In the genomic region with DNA sequence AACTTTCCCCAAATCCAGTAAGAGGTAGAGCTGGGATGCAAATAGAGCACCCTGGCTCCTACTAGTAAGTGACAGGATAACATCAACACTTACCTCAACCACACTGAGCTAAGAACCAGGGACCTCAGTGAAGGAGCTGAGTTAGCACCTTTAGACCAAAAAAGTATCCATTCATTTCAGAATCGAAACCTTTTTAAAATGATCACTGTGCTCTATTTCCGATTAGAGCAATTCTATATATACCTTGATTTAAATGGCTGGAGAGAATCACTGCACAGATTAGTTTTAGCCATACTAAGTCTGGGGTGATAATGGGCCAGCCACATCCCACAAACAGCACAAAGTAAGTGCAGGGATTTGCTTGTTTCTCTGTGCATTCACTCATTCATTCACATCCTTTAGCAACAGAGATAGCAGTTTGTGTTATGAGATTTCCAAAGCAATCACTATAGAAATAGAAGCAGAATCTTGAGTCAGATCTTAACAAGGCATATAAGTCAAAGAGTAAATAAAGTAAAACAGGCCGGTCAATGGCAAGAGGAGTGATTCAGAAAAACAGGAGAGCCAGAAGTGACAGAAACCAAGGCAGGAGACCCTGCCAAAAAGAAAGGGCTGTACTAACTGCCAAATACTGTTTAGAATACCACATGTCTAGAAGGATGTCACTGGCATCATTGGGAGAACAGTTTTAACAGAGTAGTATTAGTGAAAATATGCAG, we compare ENCODE assay signal across 1 cellular context.
TF ChIP-seq lines count a peak whose summit lies in the region.

No MANE protein-coding gene starts in this region.

TF ChIP-seq in endothelial cell of umbilical vein, 7 proteins besides CTCF, POLR2A, EP300 and RAD21:
- TF ChIP-seq FOS (IDR thresholded peaks at IDR 0.05; ENCODE audit: borderline replicate concordance, insufficient read depth, low read length) (no peak), JUN (IDR thresholded peaks at IDR 0.05; ENCODE audit: borderline replicate concordance, insufficient read depth, insufficient read length, low read depth) (no peak), POLR2AphosphoS5 (IDR thresholded peaks at IDR 0.05; ENCODE audit: insufficient read depth, low read depth, low read length) (no peak), GATA2 (IDR thresholded peaks at IDR 0.05; ENCODE audit: insufficient read depth, insufficient read length, low read depth, low read length) (no peak), EZH2 (IDR thresholded peaks at IDR 0.05; ENCODE audit: borderline replicate concordance, low read depth, low read length, severe bottlenecking) (no peak), MYC (IDR thresholded peaks at IDR 0.05; ENCODE audit: low read depth, low read length) (no peak)
- TF ChIP-seq, protein P1, sequence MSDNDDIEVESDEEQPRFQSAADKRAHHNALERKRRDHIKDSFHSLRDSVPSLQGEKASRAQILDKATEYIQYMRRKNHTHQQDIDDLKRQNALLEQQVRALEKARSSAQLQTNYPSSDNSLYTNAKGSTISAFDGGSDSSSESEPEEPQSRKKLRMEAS (IDR thresholded peaks at IDR 0.05; ENCODE audit: insufficient read depth, insufficient read length) = no peak
TF ChIP-seq in endothelial cell of umbilical vein: peak in this region for 0.
